In genomic region chr4:29276150-29276549, GRCh38 we compare ENCODE assay signal across 19 cellular contexts.
"Had no signal": no experiment of that assay in that cellular context is flagged by ENCODE, and none has a peak within 500 bp of the region (broad histone marks: within the 10 kb centered on the region; RNA-seq: fewer than 3 reads in every experiment).

No MANE protein-coding gene starts in this region.

- H3K4me3 ChIP-seq: cardiac muscle cell, hepatocyte, lung, sigmoid colon, testis had no signal

- H3K9me3 ChIP-seq: sigmoid colon, testis had no signal

- H3K27me3 Mint-ChIP-seq: activated B cell treated with CpG ODN at 0.5 μM for 24 hours; activated CD4-positive, alpha-beta memory T cell treated with anti-CD3 and anti-CD28 coated beads, Interleukin-2, amount 10 ng/mL, durations not matched to agents 7 days and 5 days; activated CD8-positive, alpha-beta memory T cell treated with anti-CD3 and anti-CD28 coated beads, Interleukin-2, amount 10 ng/mL, durations not matched to agents 7 days and 5 days; activated naive CD8-positive, alpha-beta T cell; type B pancreatic cell had no signal

- H3K4me3 Mint-ChIP-seq: activated B cell treated with CpG ODN at 0.5 μM for 24 hours; activated CD4-positive, alpha-beta memory T cell treated with anti-CD3 and anti-CD28 coated beads, Interleukin-2, amount 10 ng/mL, durations not matched to agents 7 days and 5 days; activated CD8-positive, alpha-beta memory T cell treated with anti-CD3 and anti-CD28 coated beads, Interleukin-2, amount 10 ng/mL, durations not matched to agents 7 days and 5 days; activated naive CD8-positive, alpha-beta T cell; mesothelial cell of epicardium; nephron; stimulated activated effector memory CD8-positive, alpha-beta T cell treated with anti-CD3 and anti-CD28 coated beads, Interleukin-12 subunit alpha, Interleukin-12 subunit beta, amount 100 ng/mL, for 72 hours; type B pancreatic cell had no signal

- H2AFZ ChIP-seq: hepatocyte had no signal

- H3K4me1 ChIP-seq: sigmoid colon, testis had no signal

- H3K36me3 Mint-ChIP-seq: activated CD8-positive, alpha-beta memory T cell treated with anti-CD3 and anti-CD28 coated beads, Interleukin-2, amount 10 ng/mL, durations not matched to agents 7 days and 5 days; activated naive CD8-positive, alpha-beta T cell; mesothelial cell of epicardium; stimulated activated effector memory CD8-positive, alpha-beta T cell treated with anti-CD3 and anti-CD28 coated beads, Interleukin-12 subunit alpha, Interleukin-12 subunit beta, amount 100 ng/mL, for 72 hours; type B pancreatic cell had no signal

- H3K79me2 ChIP-seq: hepatocyte had no signal

- DNase-seq: activated B cell treated with CpG ODN at 0.5 μM for 24 hours; activated CD4-positive, alpha-beta memory T cell treated with anti-CD3 and anti-CD28 coated beads, Interleukin-2, amount 10 ng/mL, durations not matched to agents 7 days and 5 days; activated CD4-positive, alpha-beta T cell treated with anti-CD3 and anti-CD28 coated beads for 48 hours; activated CD8-positive, alpha-beta memory T cell treated with anti-CD3 and anti-CD28 coated beads, Interleukin-2, amount 10 ng/mL, durations not matched to agents 7 days and 5 days; dermis blood vessel endothelial cell; foreskin keratinocyte; left cardiac atrium; sigmoid colon; stimulated activated CD4-positive, alpha-beta T cell treated with anti-CD3 and anti-CD28 coated beads, Interleukin-4, amount 100 ng/mL, for 24 hours; testis had no signal

- H3K4me2 ChIP-seq: hepatocyte had no signal

- H3K36me3 ChIP-seq: cardiac muscle cell, sigmoid colon had no signal

- H3K9me3 Mint-ChIP-seq: nephron, type B pancreatic cell had no signal

- H3K27ac Mint-ChIP-seq: activated B cell treated with CpG ODN at 0.5 μM for 24 hours; activated CD4-positive, alpha-beta memory T cell treated with anti-CD3 and anti-CD28 coated beads, Interleukin-2, amount 10 ng/mL, durations not matched to agents 7 days and 5 days; activated CD8-positive, alpha-beta memory T cell treated with anti-CD3 and anti-CD28 coated beads, Interleukin-2, amount 10 ng/mL, durations not matched to agents 7 days and 5 days; activated naive CD8-positive, alpha-beta T cell; mesothelial cell of epicardium; nephron; stimulated activated effector memory CD8-positive, alpha-beta T cell treated with anti-CD3 and anti-CD28 coated beads, Interleukin-12 subunit alpha, Interleukin-12 subunit beta, amount 100 ng/mL, for 72 hours; type B pancreatic cell had no signal

- FAIRE-seq: islet of Langerhans had no signal

- H3K27ac ChIP-seq: cardiac muscle cell, foreskin keratinocyte, hepatocyte, sigmoid colon, testis had no signal

- H3K4me1 Mint-ChIP-seq: activated B cell treated with CpG ODN at 0.5 μM for 24 hours; activated CD4-positive, alpha-beta memory T cell treated with anti-CD3 and anti-CD28 coated beads, Interleukin-2, amount 10 ng/mL, durations not matched to agents 7 days and 5 days; activated CD8-positive, alpha-beta memory T cell treated with anti-CD3 and anti-CD28 coated beads, Interleukin-2, amount 10 ng/mL, durations not matched to agents 7 days and 5 days; mesothelial cell of epicardium; nephron; stimulated activated effector memory CD8-positive, alpha-beta T cell treated with anti-CD3 and anti-CD28 coated beads, Interleukin-12 subunit alpha, Interleukin-12 subunit beta, amount 100 ng/mL, for 72 hours had no signal

- H3K27me3 ChIP-seq: cardiac muscle cell, foreskin keratinocyte, hepatocyte, sigmoid colon, testis had no signal

- ATAC-seq: activated CD8-positive, alpha-beta memory T cell treated with anti-CD3 and anti-CD28 coated beads, Interleukin-2, amount 10 ng/mL, durations not matched to agents 7 days and 5 days; foreskin keratinocyte; left cardiac atrium; stimulated activated effector memory CD8-positive, alpha-beta T cell treated with anti-CD3 and anti-CD28 coated beads, Interleukin-12 subunit alpha, Interleukin-12 subunit beta, amount 100 ng/mL, for 72 hours had no signal
